17 cellular contexts compared by ENCODE assay signal in the genomic region with DNA sequence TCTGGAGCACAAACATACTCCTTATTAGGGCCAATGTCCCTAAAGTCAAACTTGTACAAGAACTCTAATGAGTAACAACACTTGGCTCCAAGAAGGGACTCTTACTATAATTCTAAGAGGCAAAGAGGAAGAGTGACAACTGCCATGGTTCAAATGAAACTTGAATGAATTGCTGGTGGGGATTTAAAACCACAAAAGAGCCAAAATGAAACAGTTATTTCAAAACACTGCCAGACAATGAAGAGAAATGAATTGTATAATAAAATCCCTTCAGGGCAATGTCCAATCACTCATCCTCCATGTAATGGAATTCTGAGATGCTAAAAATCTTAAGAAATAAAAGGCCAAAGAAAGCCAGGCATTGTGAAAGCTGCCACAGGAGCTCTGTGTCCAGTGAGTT. TPM values are rescaled to one million over a fixed set of nuclear protein-coding genes. Genes with fewer than 3 reads are reported as not detected.
A peak's percentile ranks its signal among the peaks of the same experiment; 100 is the strongest.
DNase-seq lines count a peak whose midpoint lies in the region; ATAC-seq and TF ChIP-seq lines count a peak whose summit lies in the region.
"Had no signal": no experiment of that assay in that cellular context is flagged by ENCODE, and none has a peak within 500 bp of the region (broad histone marks: within the 10 kb centered on the region; RNA-seq: fewer than 3 reads in every experiment).

No MANE protein-coding gene starts in this region.

- H3K9me3 ChIP-seq in BLaER1 treated with 17β-estradiol and CSF1 and Interleukin-3, amounts not matched to agents 10 nM and 100 nM (replicated peaks in 1 of 11): no peaks in the 10 kb centered on the region
- H3K9me3 ChIP-seq in ascending aorta (no peaks in the 10 kb centered on the region), neural progenitor cell (ENCODE audit: low read depth) (no peaks in the 10 kb centered on the region), GM23248 (ENCODE audit: low read depth) (no peaks in the 10 kb centered on the region)

- no peaks in the 10 kb centered on the region for H3K36me3 ChIP-seq in BLaER1 treated with 17β-estradiol and CSF1 and Interleukin-3, amounts not matched to agents 10 nM and 100 nM
- H3K36me3 ChIP-seq in ascending aorta: no peaks in the 10 kb centered on the region
- H3K36me3 ChIP-seq in neural progenitor cell: no peaks in the 10 kb centered on the region
- no peaks in the 10 kb centered on the region for H3K36me3 ChIP-seq in GM23248 (ENCODE audit: low read depth)

- intact Hi-C loops in ascending aorta (cut with DNase I): no loop called here

- TF ChIP-seq CTCF in ascending aorta (IDR thresholded peaks at IDR 0.05): no peak
- TF ChIP-seq CTCF in neural progenitor cell (IDR thresholded peaks at IDR 0.05): no peak

- H3K27me3 ChIP-seq in BLaER1 treated with 17β-estradiol and CSF1 and Interleukin-3, amounts not matched to agents 10 nM and 100 nM: no peaks in the 10 kb centered on the region
- H3K27me3 ChIP-seq in ascending aorta (no peaks in the 10 kb centered on the region), neural progenitor cell (no peaks in the 10 kb centered on the region), GM23248 (replicated peaks; ENCODE audit: insufficient read depth) (no peaks in the 10 kb centered on the region)

- H3K4me3 ChIP-seq in BLaER1 treated with 17β-estradiol and CSF1 and Interleukin-3, amounts not matched to agents 10 nM and 100 nM: no peak overlapping the region
- H3K4me3 ChIP-seq in ascending aorta: no peak overlapping the region
- H3K4me3 ChIP-seq in neural progenitor cell: no peak overlapping the region
- H3K4me3 ChIP-seq in GM23248: no peak overlapping the region

- H3K4me1 Mint-ChIP-seq in neural progenitor cell: peaks cover 5% of the 10 kb centered on the region

- no peak for ATAC-seq in GM18909 (IDR thresholded peaks at IDR 0.05; ENCODE audit: poor library complexity, unreplicated experiment)
- ATAC-seq: Panc1, Right ventricle myocardium inferior had no signal

- H2AFZ ChIP-seq in neural progenitor cell (replicated peaks) (peak overlapping the region; percentile 35), GM23248 (no peak overlapping the region)

- H3F3A ChIP-seq in neural progenitor cell (ENCODE audit: low read depth) (peaks cover 13% of the 10 kb centered on the region), GM23248 (ENCODE audit: insufficient read depth) (peaks cover 4% of the 10 kb centered on the region; the same call in 1 of the 2 replicates)

- no peak overlapping the region for H3K27ac Mint-ChIP-seq in neural progenitor cell

- H3K9ac ChIP-seq in BLaER1 treated with 17β-estradiol and CSF1 and Interleukin-3, amounts not matched to agents 10 nM and 100 nM: no peak overlapping the region
- H3K9ac ChIP-seq in neural progenitor cell (no peak overlapping the region), GM23248 (no peak overlapping the region)

- peaks cover 5% of the 10 kb centered on the region for H3K27me3 Mint-ChIP-seq in neural progenitor cell (ENCODE audit: insufficient read depth, low read depth)

- peak overlapping the region in 4 of 11 experiments; percentile 3 to 49 (median 26); a peak in 5 of 22 replicates for H3K27ac ChIP-seq in BLaER1 treated with 17β-estradiol and CSF1 and Interleukin-3, amounts not matched to agents 10 nM and 100 nM
- peak overlapping the region; percentile 55 to 69 for H3K27ac ChIP-seq in ascending aorta
- H3K27ac ChIP-seq in neural progenitor cell: no peak overlapping the region
- H3K27ac ChIP-seq in GM23248: no peak overlapping the region

- H3K4me3 Mint-ChIP-seq in neural progenitor cell: no peak overlapping the region

- no peaks in the 10 kb centered on the region for H4K20me1 ChIP-seq in BLaER1 treated with 17β-estradiol and CSF1 and Interleukin-3, amounts not matched to agents 10 nM and 100 nM
- H4K20me1 ChIP-seq in neural progenitor cell (ENCODE audit: low read depth) (no peaks in the 10 kb centered on the region), GM23248 (ENCODE audit: insufficient read depth) (no peaks in the 10 kb centered on the region)

- in situ Hi-C loops in GM23248 (cut with MboI): no loop called here

- H3K4me2 ChIP-seq in BLaER1 treated with 17β-estradiol and CSF1 and Interleukin-3, amounts not matched to agents 10 nM and 100 nM: peak overlapping the region in 9 of 11 experiments; percentile 5 to 65 (median 35); a peak in 18 of 22 replicates
- H3K4me2 ChIP-seq in neural progenitor cell (no peak overlapping the region), GM23248 (ENCODE audit: unreplicated experiment) (no peak overlapping the region)

- H3K36me3 Mint-ChIP-seq in neural progenitor cell: no peaks in the 10 kb centered on the region

- peak; percentile 17 for DNase-seq in NCI-H226
- DNase-seq in ascending aorta (ENCODE audit: low spot score in 2 of 2): no peak
- DNase-seq in neural progenitor cell (ENCODE audit: low spot score): no peak
- no peak for DNase-seq in GM23248
- DNase-seq in SW 1271 (lab: John Stamatoyannopoulos, UW): no peak
- DNase-seq in central memory CD4-positive, alpha-beta T cell: no peak
- DNase-seq: 8988T, GF-D8, KG1, NCI-H1048, NCI-H1436 treated with DMSO at 0.1 percent for 48 hours, NCI-H2029, NCI-H526 had no signal

- no peaks in the 10 kb centered on the region for H3K9me3 Mint-ChIP-seq in neural progenitor cell

- no peaks in the 10 kb centered on the region for H3K79me2 ChIP-seq in neural progenitor cell (ENCODE audit: low read depth)
- H3K79me2 ChIP-seq in GM23248 (ENCODE audit: insufficient read depth): peaks cover 13% of the 10 kb centered on the region

- H3K9me2 ChIP-seq in GM23248 (ENCODE audit: insufficient read depth): no peaks in the 10 kb centered on the region

- peaks cover 0 to 36% (median 17%) of the 10 kb centered on the region in 10 experiments; a peak in 13 of 20 replicates for H3K4me1 ChIP-seq in BLaER1 treated with 17β-estradiol and CSF1 and Interleukin-3, amounts not matched to agents 10 nM and 100 nM
- H3K4me1 ChIP-seq in ascending aorta (peaks cover 0 to 37% of the 10 kb centered on the region in 2 donors), neural progenitor cell (peaks cover 29% of the 10 kb centered on the region), GM23248 (ENCODE audit: insufficient read depth) (peaks cover 16% of the 10 kb centered on the region)

RNA-seq across cellular contexts. Expression of gene THRB, which starts 14.2 kb away (rescaled TPM):
- total RNA-seq in ascending aorta (24.7 TPM), neural progenitor cell (ENCODE audit: low replicate concordance) (1.1 and 1.2 TPM in 2 replicates)
- total RNA-seq in GM23248 (2014; rRNA removed; shearing (Covaris generic)): 2.9 and 5.1 TPM in 2 replicates
- polyA plus RNA-seq in GM23248 (2016; fragmentation: Nextera tagmentation; extraction: Ambion mirVana): 3.3 and 3.9 TPM in 2 replicates

Comparison
In these comparisons a context has a peak if more than half of its experiments do, and no peak if none do; other contexts are left out.
1. H3K27ac ChIP-seq: peak in ascending aorta (2 of 2); none in neural progenitor cell (single experiment) and GM23248 (single experiment).
2. H3K4me2 ChIP-seq: peak in BLaER1 treated with 17β-estradiol and CSF1 and Interleukin-3, amounts not matched to agents 10 nM and 100 nM (9 of 11); none in neural progenitor cell (single experiment) and GM23248 (single experiment).